Comparison of ENCODE assay signal across 10 cellular contexts in genomic region chr10:113856563-113856962, GRCh38. TPM values are rescaled to one million over a fixed set of nuclear protein-coding genes. Genes with fewer than 3 reads are reported as not detected.
DNase-seq lines count a peak whose midpoint lies in the region; ATAC-seq, FAIRE-seq and TF ChIP-seq lines count a peak whose summit lies in the region.
"Had no signal": no experiment of that assay in that cellular context is flagged by ENCODE, and none has a peak within 500 bp of the region (broad histone marks: within the 10 kb centered on the region; RNA-seq: fewer than 3 reads in every experiment).

No MANE protein-coding gene starts in this region.

- H3K27me3 Mint-ChIP-seq in progenitor cell of endocrine pancreas = no peaks in the 10 kb centered on the region

- H3K36me3 ChIP-seq in OCI-LY1 (ENCODE audit: insufficient read depth, low read length) = peaks cover 36% of the 10 kb centered on the region
- peaks cover 2 to 14% of the 10 kb centered on the region in 2 experiments for H3K36me3 ChIP-seq in endothelial cell of umbilical vein (ENCODE audit: control insufficient read depth in 2 of 2, extremely low read depth in 1 of 2, insufficient read depth in 2 of 2, low read length in 2 of 2)

- H3K27me3 ChIP-seq in OCI-LY1 (ENCODE audit: insufficient read depth, low read length) (no peaks in the 10 kb centered on the region), endothelial cell of umbilical vein (ENCODE audit: control insufficient read depth in 2 of 2, insufficient read depth in 2 of 2, low read length in 2 of 2) (no peaks in the 10 kb centered on the region)

- H3K9me2 ChIP-seq in OCI-LY1 (ENCODE audit: low read depth, low read length) = no peaks in the 10 kb centered on the region

- H3K27ac Mint-ChIP-seq in progenitor cell of endocrine pancreas = no peak overlapping the region

- H3K9ac ChIP-seq in OCI-LY1 (ENCODE audit: low read length) (peak overlapping the region; percentile 94), endothelial cell of umbilical vein (replicated peaks; ENCODE audit: extremely low read depth, insufficient read depth, low read length) (peak overlapping the region; percentile 98)

- intact Hi-C loops in endothelial cell of umbilical vein (cut with micrococcal nuclease) (no loop called here), sciatic nerve (cut with DNase I) (no loop called here)

- TF ChIP-seq CTCF in OCI-LY1 (IDR thresholded peaks at IDR 0.05; ENCODE audit: low read length) = no peak
- TF ChIP-seq CTCF in endothelial cell of umbilical vein (IDR thresholded peaks at IDR 0.05; ENCODE audit: extremely low read depth in 1 of 2, insufficient read depth in 1 of 2, low read depth in 1 of 2, low read length in 2 of 2) = no peak
- no peak for TF ChIP-seq CTCF in progenitor cell of endocrine pancreas (IDR thresholded peaks at IDR 0.05; ENCODE audit: unreplicated experiment)

- peaks cover 47% of the 10 kb centered on the region for H3K4me1 ChIP-seq in OCI-LY1 (ENCODE audit: insufficient read depth, low read length, severe bottlenecking)
- H3K4me1 ChIP-seq in endothelial cell of umbilical vein (ENCODE audit: control insufficient read depth, extremely low read depth, insufficient read depth, low read length) = peaks cover 40% of the 10 kb centered on the region

- H3F3A ChIP-seq in OCI-LY1 (ENCODE audit: insufficient read depth, low read length) = no peaks in the 10 kb centered on the region

- H3K9me1 ChIP-seq in endothelial cell of umbilical vein (replicated peaks; ENCODE audit: control insufficient read depth, extremely low read depth, insufficient read depth, low read length) = no peaks in the 10 kb centered on the region

- H2AFZ ChIP-seq in OCI-LY1 (ENCODE audit: low read length) (no peak overlapping the region), endothelial cell of umbilical vein (ENCODE audit: low read depth, low read length) (no peak overlapping the region)

- H3K36me3 Mint-ChIP-seq in progenitor cell of endocrine pancreas (ENCODE audit: insufficient read depth) = peaks cover 23% of the 10 kb centered on the region

- H3K27ac ChIP-seq in OCI-LY1 (ENCODE audit: low read depth, low read length, poor library complexity, severe bottlenecking) (no peak overlapping the region), endothelial cell of umbilical vein (ENCODE audit: insufficient read depth, low read depth, low read length) (peak overlapping the region; percentile 25)

- TF ChIP-seq POLR2A in endothelial cell of umbilical vein (IDR thresholded peaks at IDR 0.05; ENCODE audit: low read depth, low read length) = no peak

- FAIRE-seq in GM18507 (lab: Jason Lieb, UNC) (peak; percentile 72), endothelial cell of umbilical vein (lab: Jason Lieb, UNC) (no peak)

- no peak for ATAC-seq in HG02571 (IDR thresholded peaks at IDR 0.05; ENCODE audit: unreplicated experiment)
- ATAC-seq in sciatic nerve = no peak
- ATAC-seq: mucosa of descending colon had no signal

- no peak for DNase-seq in GM18507 (ENCODE audit: extremely low spot score, insufficient read length, low read depth)
- DNase-seq in endothelial cell of umbilical vein (ENCODE audit: low read depth, low spot score) = peak; percentile 26
- DNase-seq in progenitor cell of endocrine pancreas (ENCODE audit: low spot score, unreplicated experiment) = no peak
- DNase-seq in HCEC 1CT = no peak
- DNase-seq in sciatic nerve (ENCODE audit: low spot score) = no peak
- DNase-seq: activated CD4-positive, alpha-beta T cell treated with anti-CD3 and anti-CD28 coated beads for 4 hours; NCI-H2029 had no signal

- peaks cover 4% of the 10 kb centered on the region for H3K9me3 Mint-ChIP-seq in progenitor cell of endocrine pancreas (ENCODE audit: low read depth)

- H3K4me1 Mint-ChIP-seq in progenitor cell of endocrine pancreas (ENCODE audit: low read depth) = peaks cover 25% of the 10 kb centered on the region

- peak overlapping the region; percentile 99 for H3K4me3 Mint-ChIP-seq in progenitor cell of endocrine pancreas (ENCODE audit: low read depth)

- CTCF ChIA-PET in endothelial cell of umbilical vein (lab: Charles Lee) = interaction anchor here (1.5 kb wide), 1 partner anchor 74 kb away, joined by 3 read pairs; no protein-coding TSS in a partner anchor

- H3K9me3 ChIP-seq in OCI-LY1 (ENCODE audit: low read length) (peaks cover 8% of the 10 kb centered on the region), endothelial cell of umbilical vein (replicated peaks; ENCODE audit: control insufficient read depth, insufficient read depth, low read length) (no peaks in the 10 kb centered on the region)
- H3K9me3 ChIP-seq: mucosa of descending colon had no signal

- no peaks in the 10 kb centered on the region for H4K20me1 ChIP-seq in OCI-LY1 (ENCODE audit: insufficient read depth, low read length)
- H4K20me1 ChIP-seq in endothelial cell of umbilical vein (replicated peaks; ENCODE audit: control insufficient read depth, extremely low read depth, insufficient read depth, low read length) = no peaks in the 10 kb centered on the region

- H3K4me3 ChIP-seq in OCI-LY1 (ENCODE audit: low read depth, low read length, poor library complexity, severe bottlenecking) (peak overlapping the region; percentile 92), endothelial cell of umbilical vein (replicated peaks in 1 of 3; ENCODE audit: insufficient read depth in 1 of 3, low read depth in 1 of 3, low read length in 3 of 3) (peak overlapping the region in 2 of 3 experiments; percentile 27 to 87)
- H3K4me3 ChIP-seq: mucosa of descending colon had no signal

- no TSS peak for BruUV-seq in endothelial cell of umbilical vein (replicated peaks; lab: Mats Ljungman, UMichigan)

- POLR2A ChIA-PET in endothelial cell of umbilical vein (lab: Charles Lee) = no interaction called here

- H3K79me2 ChIP-seq in OCI-LY1 (ENCODE audit: insufficient read depth, low read length) (peaks cover 29% of the 10 kb centered on the region), endothelial cell of umbilical vein (ENCODE audit: control insufficient read depth, insufficient read depth, low read length) (peaks cover 41% of the 10 kb centered on the region)

- H3K4me2 ChIP-seq in OCI-LY1 (ENCODE audit: low read length) = peak overlapping the region; percentile 93
- H3K4me2 ChIP-seq in endothelial cell of umbilical vein (ENCODE audit: insufficient read depth, low read length) = peak overlapping the region; percentile 96

- dilution Hi-C loops in endothelial cell of umbilical vein (cut with MboI; ENCODE audit: extremely low pct_ligation_motif_present, low sequenced_read_pairs) = no loop called here

TF ChIP-seq in endothelial cell of umbilical vein, 7 proteins besides CTCF, POLR2A, EP300 and RAD21:
- TF ChIP-seq GATA2 (IDR thresholded peaks at IDR 0.05; ENCODE audit: insufficient read depth, insufficient read length, low read depth, low read length) = no peak
- TF ChIP-seq POLR2AphosphoS5 (IDR thresholded peaks at IDR 0.05; ENCODE audit: insufficient read depth, low read depth, low read length) = no peak
- TF ChIP-seq EZH2 (IDR thresholded peaks at IDR 0.05; ENCODE audit: borderline replicate concordance, low read depth, low read length, severe bottlenecking) = no peak
- TF ChIP-seq FOS (IDR thresholded peaks at IDR 0.05; ENCODE audit: borderline replicate concordance, insufficient read depth, low read length) = no peak
- TF ChIP-seq, protein P1, sequence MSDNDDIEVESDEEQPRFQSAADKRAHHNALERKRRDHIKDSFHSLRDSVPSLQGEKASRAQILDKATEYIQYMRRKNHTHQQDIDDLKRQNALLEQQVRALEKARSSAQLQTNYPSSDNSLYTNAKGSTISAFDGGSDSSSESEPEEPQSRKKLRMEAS (IDR thresholded peaks at IDR 0.05; ENCODE audit: insufficient read depth, insufficient read length) = no peak
- TF ChIP-seq MYC (IDR thresholded peaks at IDR 0.05; ENCODE audit: low read depth, low read length) = no peak
- TF ChIP-seq JUN (IDR thresholded peaks at IDR 0.05; ENCODE audit: borderline replicate concordance, insufficient read depth, insufficient read length, low read depth) = no peak
TF ChIP-seq in endothelial cell of umbilical vein: peak in this region for 0.

RNA-seq across cellular contexts. Expression of gene NHLRC2, which starts 2.1 kb away (rescaled TPM):
- total RNA-seq in endothelial cell of umbilical vein (28.2 and 34.5 TPM in 2 replicates), progenitor cell of endocrine pancreas (41.7 and 43.6 TPM in 2 replicates), sciatic nerve (51.6 TPM)
- polyA plus RNA-seq in endothelial cell of umbilical vein = 4.3 and 5.2 TPM in 2 replicates
- polyA plus RNA-seq in endothelial cell of umbilical vein (2011; cell fraction: cytosol; rRNA removed) = 4.2 and 4.6 TPM in 2 replicates
- polyA plus RNA-seq in endothelial cell of umbilical vein (2011; cell fraction: nucleus; rRNA removed) = 11.4 and 13.7 TPM in 2 replicates
- 6.0 and 6.5 TPM in 2 replicates for polyA plus RNA-seq in endothelial cell of umbilical vein (2012)
- 25.8 and 40.7 TPM in 2 replicates for polyA minus RNA-seq in endothelial cell of umbilical vein
- polyA minus RNA-seq in endothelial cell of umbilical vein (2011; cell fraction: cytosol; rRNA and poly(A)+ RNA removed) = 14.7 TPM
- polyA minus RNA-seq in endothelial cell of umbilical vein (2011; cell fraction: nucleus; rRNA and poly(A)+ RNA removed) = 40.8 and 52.8 TPM in 2 replicates

RNA-seq across cellular contexts. Expression of gene DCLRE1A, which starts 2.7 kb away (rescaled TPM):
- total RNA-seq in endothelial cell of umbilical vein (5.4 and 6.7 TPM in 2 replicates), progenitor cell of endocrine pancreas (9.8 and 11.1 TPM in 2 replicates), sciatic nerve (4.1 TPM)
- 2.9 and 3.6 TPM in 2 replicates for polyA plus RNA-seq in endothelial cell of umbilical vein
- 3.9 and 4.4 TPM in 2 replicates for polyA plus RNA-seq in endothelial cell of umbilical vein (2011; cell fraction: cytosol; rRNA removed)
- polyA plus RNA-seq in endothelial cell of umbilical vein (2011; cell fraction: nucleus; rRNA removed) = 3.6 and 4.6 TPM in 2 replicates
- polyA plus RNA-seq in endothelial cell of umbilical vein (2012) = 4.1 and 6.9 TPM in 2 replicates
- polyA minus RNA-seq in endothelial cell of umbilical vein = 7.2 and 8.7 TPM in 2 replicates
- 9.4 TPM for polyA minus RNA-seq in endothelial cell of umbilical vein (2011; cell fraction: cytosol; rRNA and poly(A)+ RNA removed)
- 3.1 and 4.7 TPM in 2 replicates for polyA minus RNA-seq in endothelial cell of umbilical vein (2011; cell fraction: nucleus; rRNA and poly(A)+ RNA removed)
